ENCODE assay signal across 14 cellular contexts in genomic region chr2:217555075-217555876, GRCh38.
DNase-seq lines count a peak whose midpoint lies in the region; ATAC-seq, FAIRE-seq and TF ChIP-seq lines count a peak whose summit lies in the region.
"Had no signal": no experiment of that assay in that cellular context is flagged by ENCODE, and none has a peak within 500 bp of the region (broad histone marks: within the 10 kb centered on the region; RNA-seq: fewer than 3 reads in every experiment).

No MANE protein-coding gene starts in this region.

- POLR2A ChIA-PET in BJ (lab: Charles Lee), result interaction anchor here (0.6 to 0.8 kb wide), 2 partner anchors 140 to 869 kb away, joined by 3 to 4 read pairs; no protein-coding TSS in a partner anchor

- H3K27me3 ChIP-seq in BJ (ENCODE audit: control insufficient read depth, insufficient read depth, low read length) (peaks cover 5% of the 10 kb centered on the region; the same call in 1 of the 2 replicates), SJCRH30 (no peaks in the 10 kb centered on the region)
- H3K27me3 ChIP-seq: ascending aorta, SJSA1 had no signal

- peak overlapping the region in 1 of 2 donors; percentile 21 for H3K27ac Mint-ChIP-seq in stimulated activated naive CD8-positive, alpha-beta T cell treated with anti-CD3 and anti-CD28 coated beads, Interleukin-15, amount 100 ng/mL, for 72 hours
- H3K27ac Mint-ChIP-seq: stimulated activated memory B cell treated with anti-CD40 and anti-IgM and Interleukin-4, amounts not matched to agents 10 μg/mL and 1 μg/mL and 100 μg/mL, for 72 hours had no signal

- H3K36me3 ChIP-seq in BJ (ENCODE audit: control insufficient read depth, insufficient read depth, low read length) (no peaks in the 10 kb centered on the region), SJCRH30 (no peaks in the 10 kb centered on the region)
- H3K36me3 ChIP-seq: SJSA1 had no signal

- peak; percentile 73 for ATAC-seq in omental fat pad (ENCODE audit: low FRiP score)
- ATAC-seq in GM21717 (IDR thresholded peaks at IDR 0.05; ENCODE audit: unreplicated experiment), result no peak
- ATAC-seq in stimulated activated naive CD8-positive, alpha-beta T cell treated with anti-CD3 and anti-CD28 coated beads, Interleukin-15, amount 100 ng/mL, for 72 hours, result no peak
- ATAC-seq: left lobe of liver; stimulated activated memory B cell treated with anti-CD40 and anti-IgM and Interleukin-4, amounts not matched to agents 10 μg/mL and 1 μg/mL and 100 μg/mL, for 72 hours had no signal

- H3K9me3 Mint-ChIP-seq in stimulated activated naive CD8-positive, alpha-beta T cell treated with anti-CD3 and anti-CD28 coated beads, Interleukin-15, amount 100 ng/mL, for 72 hours, result no peaks in the 10 kb centered on the region
- H3K9me3 Mint-ChIP-seq: stimulated activated memory B cell treated with anti-CD40 and anti-IgM and Interleukin-4, amounts not matched to agents 10 μg/mL and 1 μg/mL and 100 μg/mL, for 72 hours had no signal

- H3K4me1 Mint-ChIP-seq in stimulated activated naive CD8-positive, alpha-beta T cell treated with anti-CD3 and anti-CD28 coated beads, Interleukin-15, amount 100 ng/mL, for 72 hours, result peaks cover 23% of the 10 kb centered on the region
- H3K4me1 Mint-ChIP-seq: stimulated activated memory B cell treated with anti-CD40 and anti-IgM and Interleukin-4, amounts not matched to agents 10 μg/mL and 1 μg/mL and 100 μg/mL, for 72 hours had no signal

- no peak overlapping the region for H3K4me3 Mint-ChIP-seq in stimulated activated naive CD8-positive, alpha-beta T cell treated with anti-CD3 and anti-CD28 coated beads, Interleukin-15, amount 100 ng/mL, for 72 hours
- H3K4me3 Mint-ChIP-seq: stimulated activated memory B cell treated with anti-CD40 and anti-IgM and Interleukin-4, amounts not matched to agents 10 μg/mL and 1 μg/mL and 100 μg/mL, for 72 hours had no signal

- peaks cover 22% of the 10 kb centered on the region for H3K4me1 ChIP-seq in SJCRH30

- CTCF ChIA-PET in BJ (lab: Yijun Ruan, JAX), result interaction anchor here (0.7 to 1.9 kb wide), 5 partner anchors 13 to 158 kb away, joined by 3 to 8 read pairs (median 5); no protein-coding TSS in a partner anchor

- TF ChIP-seq CTCF in BJ (IDR thresholded peaks at IDR 0.05; ENCODE audit: insufficient read depth, low read depth, low read length) (no peak), fibroblast of villous mesenchyme (IDR thresholded peaks at IDR 0.05; ENCODE audit: insufficient read depth, low read depth, low read length) (no peak), omental fat pad (IDR thresholded peaks at IDR 0.05) (no peak)

- H3K9me3 ChIP-seq in SJCRH30 (replicated peaks), result no peaks in the 10 kb centered on the region
- H3K9me3 ChIP-seq: ascending aorta, SJSA1 had no signal

- no peak for FAIRE-seq in RCC 7860 (lab: Jason Lieb, UNC)

- DNase-seq in BJ (ENCODE audit: low read depth) (peak; percentile 15), M059J (ENCODE audit: low read depth) (peak; percentile 26), fibroblast of villous mesenchyme (ENCODE audit: low read depth) (peak; percentile 68), omental fat pad (ENCODE audit: low spot score) (no peak), SJCRH30 (no peak), RCC 7860 (ENCODE audit: low spot score) (no peak)
- no peak for DNase-seq in stimulated activated naive CD8-positive, alpha-beta T cell treated with anti-CD3 and anti-CD28 coated beads, Interleukin-15, amount 100 ng/mL, for 72 hours
- DNase-seq: NCI-H748 treated with DMSO at 0.1 percent for 48 hours had no signal

- H3K27me3 Mint-ChIP-seq in stimulated activated naive CD8-positive, alpha-beta T cell treated with anti-CD3 and anti-CD28 coated beads, Interleukin-15, amount 100 ng/mL, for 72 hours, result no peaks in the 10 kb centered on the region
- H3K27me3 Mint-ChIP-seq: stimulated activated memory B cell treated with anti-CD40 and anti-IgM and Interleukin-4, amounts not matched to agents 10 μg/mL and 1 μg/mL and 100 μg/mL, for 72 hours had no signal

- H3K4me3 ChIP-seq in BJ (ENCODE audit: low read depth, low read length), result no peak overlapping the region
- no peak overlapping the region for H3K4me3 ChIP-seq in fibroblast of villous mesenchyme (ENCODE audit: low read depth, low read length)
- no peak overlapping the region for H3K4me3 ChIP-seq in SJCRH30
- H3K4me3 ChIP-seq: ascending aorta, SJSA1 had no signal

- no peak overlapping the region for H3K27ac ChIP-seq in SJCRH30
- H3K27ac ChIP-seq: ascending aorta, parathyroid adenoma, SJSA1 had no signal

Comparison
In these comparisons a context has a peak if more than half of its experiments do, and no peak if none do; other contexts are left out.
1. DNase-seq: peak in BJ (single experiment), M059J (single experiment) and fibroblast of villous mesenchyme (single experiment); none in omental fat pad (single experiment), SJCRH30 (0 of 2), RCC 7860 (single experiment) and stimulated activated naive CD8-positive, alpha-beta T cell treated with anti-CD3 and anti-CD28 coated beads, Interleukin-15, amount 100 ng/mL, for 72 hours (0 of 2).